ENCODE assay signal across 1 cellular context in genomic region chr5:132871885-132872284, GRCh38.
TF ChIP-seq lines count a peak whose summit lies in the region.

No MANE protein-coding gene starts in this region.

TF ChIP-seq in HepG2, 621 proteins besides CTCF, POLR2A, EP300 and RAD21:
- no peak for TF ChIP-seq IRX3 (CRISPR knock-in tag; IDR thresholded peaks at IDR 0.05; ENCODE audit: borderline replicate concordance, low read depth)
- TF ChIP-seq KMT2A (CRISPR knock-in tag; IDR thresholded peaks at IDR 0.05), result no peak
- TF ChIP-seq GABPA (IDR thresholded peaks at IDR 0.05; ENCODE audit: low read depth, low read length), result no peak
- TF ChIP-seq GABPA (CRISPR knock-in tag; IDR thresholded peaks at IDR 0.05; ENCODE audit: low read depth), result no peak
- no peak for TF ChIP-seq ZNF564 (CRISPR knock-in tag; IDR thresholded peaks at IDR 0.05)
- no peak for TF ChIP-seq ZNF501 (CRISPR knock-in tag; IDR thresholded peaks at IDR 0.05)
- no peak for TF ChIP-seq ZNF235 (CRISPR knock-in tag; IDR thresholded peaks at IDR 0.05; ENCODE audit: borderline replicate concordance)
- no peak for TF ChIP-seq AGO1 (IDR thresholded peaks at IDR 0.05; ENCODE audit: low read depth, low read length, poor library complexity, severe bottlenecking)
- TF ChIP-seq ZMYM4 (CRISPR knock-in tag; IDR thresholded peaks at IDR 0.05), result no peak
- no peak for TF ChIP-seq ZNF580 (CRISPR knock-in tag; IDR thresholded peaks at IDR 0.05; ENCODE audit: borderline replicate concordance, low read depth)
- TF ChIP-seq CAMTA2 (CRISPR knock-in tag; IDR thresholded peaks at IDR 0.05; ENCODE audit: borderline replicate concordance), result no peak
- no peak for TF ChIP-seq KLF13 (CRISPR knock-in tag; IDR thresholded peaks at IDR 0.05)
- TF ChIP-seq CCDC6 (CRISPR knock-in tag; IDR thresholded peaks at IDR 0.05), result no peak
- TF ChIP-seq RBM39 (IDR thresholded peaks at IDR 0.05; ENCODE audit: low read depth, low read length, poor library complexity, severe bottlenecking), result no peak
- no peak for TF ChIP-seq ZNF468 (CRISPR knock-in tag; IDR thresholded peaks at IDR 0.05)
- no peak for TF ChIP-seq TBL1XR1 (IDR thresholded peaks at IDR 0.05; ENCODE audit: borderline replicate concordance, low read length, partially characterized antibody)
- 0 out of 2 replicates have a peak, but pooled peaks have one; percentile 63 for TF ChIP-seq DMTF1 (CRISPR knock-in tag; IDR thresholded peaks at IDR 0.05)
- no peak for TF ChIP-seq THAP8 (CRISPR knock-in tag; IDR thresholded peaks at IDR 0.05; ENCODE audit: borderline replicate concordance)
- no peak for TF ChIP-seq ZBTB1 (CRISPR knock-in tag; IDR thresholded peaks at IDR 0.05; ENCODE audit: borderline replicate concordance)
- TF ChIP-seq POLR2G (IDR thresholded peaks at IDR 0.05; ENCODE audit: low read depth, low read length), result peak; percentile 49
- TF ChIP-seq KDM2A (CRISPR knock-in tag; IDR thresholded peaks at IDR 0.05; ENCODE audit: borderline replicate concordance, low read depth), result peak; percentile 17; the same call in 1 of the 2 replicates
- no peak for TF ChIP-seq ZNF7 (CRISPR knock-in tag; IDR thresholded peaks at IDR 0.05)
- no peak for TF ChIP-seq HMGXB3 (CRISPR knock-in tag; IDR thresholded peaks at IDR 0.05; ENCODE audit: borderline replicate concordance)
